Comparison of ENCODE assay signal across 1 cellular context in the genomic region with DNA sequence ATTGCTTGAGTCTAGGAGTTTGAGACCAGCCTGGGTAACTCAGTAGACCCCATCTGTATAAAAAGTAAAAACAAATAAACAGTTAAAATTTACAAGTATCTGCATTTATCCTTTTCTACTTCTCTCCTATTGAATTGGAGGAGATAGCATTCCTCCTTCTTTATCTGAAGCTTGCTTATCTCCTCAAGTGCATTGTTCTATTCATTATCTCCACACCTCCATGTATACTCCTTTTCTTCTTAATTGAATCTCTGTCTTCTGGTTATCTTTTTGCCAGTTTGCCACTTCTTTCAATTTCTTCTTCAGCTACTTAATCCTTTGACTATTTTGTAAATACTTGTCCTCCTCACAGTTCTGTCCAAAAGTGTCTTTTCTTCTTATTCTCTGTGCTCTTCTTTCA.
TF ChIP-seq lines count a peak whose summit lies in the region.

No MANE protein-coding gene starts in this region.

TF ChIP-seq in K562, 482 proteins besides CTCF, POLR2A, EP300 and RAD21 (continued from another document and continues in another):
- TF ChIP-seq, protein P1, sequence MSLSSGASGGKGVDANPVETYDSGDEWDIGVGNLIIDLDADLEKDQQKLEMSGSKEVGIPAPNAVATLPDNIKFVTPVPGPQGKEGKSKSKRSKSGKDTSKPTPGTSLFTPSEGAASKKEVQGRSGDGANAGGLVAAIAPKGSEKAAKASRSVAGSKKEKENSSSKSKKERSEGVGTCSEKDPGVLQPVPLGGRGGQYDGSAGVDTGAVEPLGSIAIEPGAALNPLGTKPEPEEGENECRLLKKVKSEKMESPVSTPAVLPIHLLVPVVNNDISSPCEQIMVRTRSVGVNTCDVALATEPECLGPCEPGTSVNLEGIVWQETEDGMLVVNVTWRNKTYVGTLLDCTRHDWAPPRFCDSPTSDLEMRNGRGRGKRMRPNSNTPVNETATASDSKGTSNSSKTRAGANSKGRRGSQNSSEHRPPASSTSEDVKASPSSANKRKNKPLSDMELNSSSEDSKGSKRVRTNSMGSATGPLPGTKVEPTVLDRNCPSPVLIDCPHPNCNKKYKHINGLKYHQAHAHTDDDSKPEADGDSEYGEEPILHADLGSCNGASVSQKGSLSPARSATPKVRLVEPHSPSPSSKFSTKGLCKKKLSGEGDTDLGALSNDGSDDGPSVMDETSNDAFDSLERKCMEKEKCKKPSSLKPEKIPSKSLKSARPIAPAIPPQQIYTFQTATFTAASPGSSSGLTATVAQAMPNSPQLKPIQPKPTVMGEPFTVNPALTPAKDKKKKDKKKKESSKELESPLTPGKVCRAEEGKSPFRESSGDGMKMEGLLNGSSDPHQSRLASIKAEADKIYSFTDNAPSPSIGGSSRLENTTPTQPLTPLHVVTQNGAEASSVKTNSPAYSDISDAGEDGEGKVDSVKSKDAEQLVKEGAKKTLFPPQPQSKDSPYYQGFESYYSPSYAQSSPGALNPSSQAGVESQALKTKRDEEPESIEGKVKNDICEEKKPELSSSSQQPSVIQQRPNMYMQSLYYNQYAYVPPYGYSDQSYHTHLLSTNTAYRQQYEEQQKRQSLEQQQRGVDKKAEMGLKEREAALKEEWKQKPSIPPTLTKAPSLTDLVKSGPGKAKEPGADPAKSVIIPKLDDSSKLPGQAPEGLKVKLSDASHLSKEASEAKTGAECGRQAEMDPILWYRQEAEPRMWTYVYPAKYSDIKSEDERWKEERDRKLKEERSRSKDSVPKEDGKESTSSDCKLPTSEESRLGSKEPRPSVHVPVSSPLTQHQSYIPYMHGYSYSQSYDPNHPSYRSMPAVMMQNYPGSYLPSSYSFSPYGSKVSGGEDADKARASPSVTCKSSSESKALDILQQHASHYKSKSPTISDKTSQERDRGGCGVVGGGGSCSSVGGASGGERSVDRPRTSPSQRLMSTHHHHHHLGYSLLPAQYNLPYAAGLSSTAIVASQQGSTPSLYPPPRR (CRISPR knock-in tag; IDR thresholded peaks at IDR 0.05; ENCODE audit: borderline replicate concordance) = no peak
- TF ChIP-seq BACH1 (tag; IDR thresholded peaks at IDR 0.05) (no peak), ZBTB1 (CRISPR knock-in tag; IDR thresholded peaks at IDR 0.05; ENCODE audit: borderline replicate concordance, low read depth) (no peak), ARID1B (IDR thresholded peaks at IDR 0.05) (peak; percentile 64), HOXB6 (CRISPR knock-in tag; IDR thresholded peaks at IDR 0.05; ENCODE audit: borderline replicate concordance) (no peak), JUNB (CRISPR knock-in tag; conservative IDR thresholded peaks at IDR 0.05) (no peak), CBFA2T3 (IDR thresholded peaks at IDR 0.05) (peak; percentile 82), TAL1 (IDR thresholded peaks at IDR 0.05) (peak; percentile 37; the same call in 1 of the 2 replicates), LEF1 (IDR thresholded peaks at IDR 0.05) (no peak), MTA2 (IDR thresholded peaks at IDR 0.05; ENCODE audit: low read depth) (0 out of 2 replicates have a peak, but pooled peaks have one; percentile 12), FOXM1 (IDR thresholded peaks at IDR 0.05; ENCODE audit: low read depth) (no peak), FOXM1 (CRISPR knock-in tag; IDR thresholded peaks at IDR 0.05; ENCODE audit: low read depth) (no peak), KDM1A (IDR thresholded peaks at IDR 0.05) (0 out of 4 replicates have a peak, but pooled peaks of 1 of the 2 experiments have one; percentile 28), DPF2 (IDR thresholded peaks at IDR 0.05) (no peak), SOX6 (IDR thresholded peaks at IDR 0.05) (peak; percentile 85), PTRF (tag; IDR thresholded peaks at IDR 0.05) (no peak), CBFA2T2 (conservative IDR thresholded peaks at IDR 0.05) (peak; percentile 70), SRSF7 (optimal IDR thresholded peaks at IDR 0.05; ENCODE audit: low read depth, low read length) (no peak), PURB (CRISPR knock-in tag; IDR thresholded peaks at IDR 0.05; ENCODE audit: low read depth) (no peak), BCOR (IDR thresholded peaks at IDR 0.05) (no peak), SLC30A9 (CRISPR knock-in tag; IDR thresholded peaks at IDR 0.05) (no peak), TRIM24 (IDR thresholded peaks at IDR 0.05) (0 out of 4 replicates have a peak, but pooled peaks of 1 of the 2 experiments have one; percentile 23), MAZ (CRISPR knock-in tag; conservative IDR thresholded peaks at IDR 0.05 in 1 of 2, IDR thresholded peaks at IDR 0.05 in 1 of 2) (no peak), ZNF324 (CRISPR knock-in tag; IDR thresholded peaks at IDR 0.05) (no peak), ZNF384 (IDR thresholded peaks at IDR 0.05; ENCODE audit: low read depth, low read length) (no peak), YBX1 (IDR thresholded peaks at IDR 0.05) (no peak), NONO (IDR thresholded peaks at IDR 0.05; ENCODE audit: low read depth in 2 of 2, low read length in 1 of 2) (no peak)
- TF ChIP-seq, protein P2, sequence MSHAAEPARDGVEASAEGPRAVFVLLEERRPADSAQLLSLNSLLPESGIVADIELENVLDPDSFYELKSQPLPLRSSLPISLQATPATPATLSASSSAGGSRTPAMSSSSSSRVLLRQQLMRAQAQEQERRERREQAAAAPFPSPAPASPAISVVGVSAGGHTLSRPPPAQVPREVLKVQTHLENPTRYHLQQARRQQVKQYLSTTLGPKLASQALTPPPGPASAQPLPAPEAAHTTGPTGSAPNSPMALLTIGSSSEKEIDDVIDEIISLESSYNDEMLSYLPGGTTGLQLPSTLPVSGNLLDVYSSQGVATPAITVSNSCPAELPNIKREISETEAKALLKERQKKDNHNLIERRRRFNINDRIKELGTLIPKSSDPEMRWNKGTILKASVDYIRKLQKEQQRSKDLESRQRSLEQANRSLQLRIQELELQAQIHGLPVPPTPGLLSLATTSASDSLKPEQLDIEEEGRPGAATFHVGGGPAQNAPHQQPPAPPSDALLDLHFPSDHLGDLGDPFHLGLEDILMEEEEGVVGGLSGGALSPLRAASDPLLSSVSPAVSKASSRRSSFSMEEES (CRISPR knock-in tag; IDR thresholded peaks at IDR 0.05) = no peak
- TF ChIP-seq, protein P3, sequence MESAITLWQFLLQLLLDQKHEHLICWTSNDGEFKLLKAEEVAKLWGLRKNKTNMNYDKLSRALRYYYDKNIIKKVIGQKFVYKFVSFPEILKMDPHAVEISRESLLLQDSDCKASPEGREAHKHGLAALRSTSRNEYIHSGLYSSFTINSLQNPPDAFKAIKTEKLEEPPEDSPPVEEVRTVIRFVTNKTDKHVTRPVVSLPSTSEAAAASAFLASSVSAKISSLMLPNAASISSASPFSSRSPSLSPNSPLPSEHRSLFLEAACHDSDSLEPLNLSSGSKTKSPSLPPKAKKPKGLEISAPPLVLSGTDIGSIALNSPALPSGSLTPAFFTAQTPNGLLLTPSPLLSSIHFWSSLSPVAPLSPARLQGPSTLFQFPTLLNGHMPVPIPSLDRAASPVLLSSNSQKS (CRISPR knock-in tag; IDR thresholded peaks at IDR 0.05) = no peak
- TF ChIP-seq, protein P4, sequence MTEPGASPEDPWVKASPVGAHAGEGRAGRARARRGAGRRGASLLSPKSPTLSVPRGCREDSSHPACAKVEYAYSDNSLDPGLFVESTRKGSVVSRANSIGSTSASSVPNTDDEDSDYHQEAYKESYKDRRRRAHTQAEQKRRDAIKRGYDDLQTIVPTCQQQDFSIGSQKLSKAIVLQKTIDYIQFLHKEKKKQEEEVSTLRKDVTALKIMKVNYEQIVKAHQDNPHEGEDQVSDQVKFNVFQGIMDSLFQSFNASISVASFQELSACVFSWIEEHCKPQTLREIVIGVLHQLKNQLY (CRISPR knock-in tag; conservative IDR thresholded peaks at IDR 0.05) = no peak
- TF ChIP-seq, protein P5, sequence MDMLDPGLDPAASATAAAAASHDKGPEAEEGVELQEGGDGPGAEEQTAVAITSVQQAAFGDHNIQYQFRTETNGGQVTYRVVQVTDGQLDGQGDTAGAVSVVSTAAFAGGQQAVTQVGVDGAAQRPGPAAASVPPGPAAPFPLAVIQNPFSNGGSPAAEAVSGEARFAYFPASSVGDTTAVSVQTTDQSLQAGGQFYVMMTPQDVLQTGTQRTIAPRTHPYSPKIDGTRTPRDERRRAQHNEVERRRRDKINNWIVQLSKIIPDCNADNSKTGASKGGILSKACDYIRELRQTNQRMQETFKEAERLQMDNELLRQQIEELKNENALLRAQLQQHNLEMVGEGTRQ (CRISPR knock-in tag; IDR thresholded peaks at IDR 0.05) = no peak
- TF ChIP-seq, protein P6, sequence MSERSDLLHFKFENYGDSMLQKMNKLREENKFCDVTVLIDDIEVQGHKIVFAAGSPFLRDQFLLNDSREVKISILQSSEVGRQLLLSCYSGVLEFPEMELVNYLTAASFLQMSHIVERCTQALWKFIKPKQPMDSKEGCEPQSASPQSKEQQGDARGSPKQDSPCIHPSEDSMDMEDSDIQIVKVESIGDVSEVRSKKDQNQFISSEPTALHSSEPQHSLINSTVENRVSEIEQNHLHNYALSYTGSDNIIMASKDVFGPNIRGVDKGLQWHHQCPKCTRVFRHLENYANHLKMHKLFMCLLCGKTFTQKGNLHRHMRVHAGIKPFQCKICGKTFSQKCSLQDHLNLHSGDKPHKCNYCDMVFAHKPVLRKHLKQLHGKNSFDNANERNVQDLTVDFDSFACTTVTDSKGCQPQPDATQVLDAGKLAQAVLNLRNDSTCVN (CRISPR knock-in tag; IDR thresholded peaks at IDR 0.05) = no peak
- TF ChIP-seq, protein P7, sequence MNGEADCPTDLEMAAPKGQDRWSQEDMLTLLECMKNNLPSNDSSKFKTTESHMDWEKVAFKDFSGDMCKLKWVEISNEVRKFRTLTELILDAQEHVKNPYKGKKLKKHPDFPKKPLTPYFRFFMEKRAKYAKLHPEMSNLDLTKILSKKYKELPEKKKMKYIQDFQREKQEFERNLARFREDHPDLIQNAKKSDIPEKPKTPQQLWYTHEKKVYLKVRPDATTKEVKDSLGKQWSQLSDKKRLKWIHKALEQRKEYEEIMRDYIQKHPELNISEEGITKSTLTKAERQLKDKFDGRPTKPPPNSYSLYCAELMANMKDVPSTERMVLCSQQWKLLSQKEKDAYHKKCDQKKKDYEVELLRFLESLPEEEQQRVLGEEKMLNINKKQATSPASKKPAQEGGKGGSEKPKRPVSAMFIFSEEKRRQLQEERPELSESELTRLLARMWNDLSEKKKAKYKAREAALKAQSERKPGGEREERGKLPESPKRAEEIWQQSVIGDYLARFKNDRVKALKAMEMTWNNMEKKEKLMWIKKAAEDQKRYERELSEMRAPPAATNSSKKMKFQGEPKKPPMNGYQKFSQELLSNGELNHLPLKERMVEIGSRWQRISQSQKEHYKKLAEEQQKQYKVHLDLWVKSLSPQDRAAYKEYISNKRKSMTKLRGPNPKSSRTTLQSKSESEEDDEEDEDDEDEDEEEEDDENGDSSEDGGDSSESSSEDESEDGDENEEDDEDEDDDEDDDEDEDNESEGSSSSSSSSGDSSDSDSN (IDR thresholded peaks at IDR 0.05; ENCODE audit: borderline replicate concordance in 1 of 2, low read depth in 2 of 2, low read length in 2 of 2) = no peak
- TF ChIP-seq, protein P8, sequence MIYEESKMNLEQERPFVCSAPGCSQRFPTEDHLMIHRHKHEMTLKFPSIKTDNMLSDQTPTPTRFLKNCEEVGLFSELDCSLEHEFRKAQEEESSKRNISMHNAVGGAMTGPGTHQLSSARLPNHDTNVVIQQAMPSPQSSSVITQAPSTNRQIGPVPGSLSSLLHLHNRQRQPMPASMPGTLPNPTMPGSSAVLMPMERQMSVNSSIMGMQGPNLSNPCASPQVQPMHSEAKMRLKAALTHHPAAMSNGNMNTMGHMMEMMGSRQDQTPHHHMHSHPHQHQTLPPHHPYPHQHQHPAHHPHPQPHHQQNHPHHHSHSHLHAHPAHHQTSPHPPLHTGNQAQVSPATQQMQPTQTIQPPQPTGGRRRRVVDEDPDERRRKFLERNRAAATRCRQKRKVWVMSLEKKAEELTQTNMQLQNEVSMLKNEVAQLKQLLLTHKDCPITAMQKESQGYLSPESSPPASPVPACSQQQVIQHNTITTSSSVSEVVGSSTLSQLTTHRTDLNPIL (CRISPR knock-in tag; IDR thresholded peaks at IDR 0.05) = no peak
- TF ChIP-seq, protein P9, sequence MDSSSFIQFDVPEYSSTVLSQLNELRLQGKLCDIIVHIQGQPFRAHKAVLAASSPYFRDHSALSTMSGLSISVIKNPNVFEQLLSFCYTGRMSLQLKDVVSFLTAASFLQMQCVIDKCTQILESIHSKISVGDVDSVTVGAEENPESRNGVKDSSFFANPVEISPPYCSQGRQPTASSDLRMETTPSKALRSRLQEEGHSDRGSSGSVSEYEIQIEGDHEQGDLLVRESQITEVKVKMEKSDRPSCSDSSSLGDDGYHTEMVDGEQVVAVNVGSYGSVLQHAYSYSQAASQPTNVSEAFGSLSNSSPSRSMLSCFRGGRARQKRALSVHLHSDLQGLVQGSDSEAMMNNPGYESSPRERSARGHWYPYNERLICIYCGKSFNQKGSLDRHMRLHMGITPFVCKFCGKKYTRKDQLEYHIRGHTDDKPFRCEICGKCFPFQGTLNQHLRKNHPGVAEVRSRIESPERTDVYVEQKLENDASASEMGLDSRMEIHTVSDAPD (CRISPR knock-in tag; IDR thresholded peaks at IDR 0.05) = no peak
- TF ChIP-seq, protein P10, sequence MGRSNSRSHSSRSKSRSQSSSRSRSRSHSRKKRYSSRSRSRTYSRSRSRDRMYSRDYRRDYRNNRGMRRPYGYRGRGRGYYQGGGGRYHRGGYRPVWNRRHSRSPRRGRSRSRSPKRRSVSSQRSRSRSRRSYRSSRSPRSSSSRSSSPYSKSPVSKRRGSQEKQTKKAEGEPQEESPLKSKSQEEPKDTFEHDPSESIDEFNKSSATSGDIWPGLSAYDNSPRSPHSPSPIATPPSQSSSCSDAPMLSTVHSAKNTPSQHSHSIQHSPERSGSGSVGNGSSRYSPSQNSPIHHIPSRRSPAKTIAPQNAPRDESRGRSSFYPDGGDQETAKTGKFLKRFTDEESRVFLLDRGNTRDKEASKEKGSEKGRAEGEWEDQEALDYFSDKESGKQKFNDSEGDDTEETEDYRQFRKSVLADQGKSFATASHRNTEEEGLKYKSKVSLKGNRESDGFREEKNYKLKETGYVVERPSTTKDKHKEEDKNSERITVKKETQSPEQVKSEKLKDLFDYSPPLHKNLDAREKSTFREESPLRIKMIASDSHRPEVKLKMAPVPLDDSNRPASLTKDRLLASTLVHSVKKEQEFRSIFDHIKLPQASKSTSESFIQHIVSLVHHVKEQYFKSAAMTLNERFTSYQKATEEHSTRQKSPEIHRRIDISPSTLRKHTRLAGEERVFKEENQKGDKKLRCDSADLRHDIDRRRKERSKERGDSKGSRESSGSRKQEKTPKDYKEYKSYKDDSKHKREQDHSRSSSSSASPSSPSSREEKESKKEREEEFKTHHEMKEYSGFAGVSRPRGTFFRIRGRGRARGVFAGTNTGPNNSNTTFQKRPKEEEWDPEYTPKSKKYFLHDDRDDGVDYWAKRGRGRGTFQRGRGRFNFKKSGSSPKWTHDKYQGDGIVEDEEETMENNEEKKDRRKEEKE (IDR thresholded peaks at IDR 0.05; ENCODE audit: borderline replicate concordance in 1 of 2, control insufficient read depth in 1 of 2, low read depth in 2 of 2, low read length in 1 of 2) = no peak
- TF ChIP-seq, protein P11, sequence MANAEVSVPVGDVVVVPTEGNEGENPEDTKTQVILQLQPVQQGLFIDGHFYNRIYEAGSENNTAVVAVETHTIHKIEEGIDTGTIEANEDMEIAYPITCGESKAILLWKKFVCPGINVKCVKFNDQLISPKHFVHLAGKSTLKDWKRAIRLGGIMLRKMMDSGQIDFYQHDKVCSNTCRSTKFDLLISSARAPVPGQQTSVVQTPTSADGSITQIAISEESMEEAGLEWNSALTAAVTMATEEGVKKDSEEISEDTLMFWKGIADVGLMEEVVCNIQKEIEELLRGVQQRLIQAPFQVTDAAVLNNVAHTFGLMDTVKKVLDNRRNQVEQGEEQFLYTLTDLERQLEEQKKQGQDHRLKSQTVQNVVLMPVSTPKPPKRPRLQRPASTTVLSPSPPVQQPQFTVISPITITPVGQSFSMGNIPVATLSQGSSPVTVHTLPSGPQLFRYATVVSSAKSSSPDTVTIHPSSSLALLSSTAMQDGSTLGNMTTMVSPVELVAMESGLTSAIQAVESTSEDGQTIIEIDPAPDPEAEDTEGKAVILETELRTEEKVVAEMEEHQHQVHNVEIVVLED (CRISPR knock-in tag; IDR thresholded peaks at IDR 0.05) = no peak
